Comparison of ENCODE assay signal across 8 cellular contexts in the genomic region with DNA sequence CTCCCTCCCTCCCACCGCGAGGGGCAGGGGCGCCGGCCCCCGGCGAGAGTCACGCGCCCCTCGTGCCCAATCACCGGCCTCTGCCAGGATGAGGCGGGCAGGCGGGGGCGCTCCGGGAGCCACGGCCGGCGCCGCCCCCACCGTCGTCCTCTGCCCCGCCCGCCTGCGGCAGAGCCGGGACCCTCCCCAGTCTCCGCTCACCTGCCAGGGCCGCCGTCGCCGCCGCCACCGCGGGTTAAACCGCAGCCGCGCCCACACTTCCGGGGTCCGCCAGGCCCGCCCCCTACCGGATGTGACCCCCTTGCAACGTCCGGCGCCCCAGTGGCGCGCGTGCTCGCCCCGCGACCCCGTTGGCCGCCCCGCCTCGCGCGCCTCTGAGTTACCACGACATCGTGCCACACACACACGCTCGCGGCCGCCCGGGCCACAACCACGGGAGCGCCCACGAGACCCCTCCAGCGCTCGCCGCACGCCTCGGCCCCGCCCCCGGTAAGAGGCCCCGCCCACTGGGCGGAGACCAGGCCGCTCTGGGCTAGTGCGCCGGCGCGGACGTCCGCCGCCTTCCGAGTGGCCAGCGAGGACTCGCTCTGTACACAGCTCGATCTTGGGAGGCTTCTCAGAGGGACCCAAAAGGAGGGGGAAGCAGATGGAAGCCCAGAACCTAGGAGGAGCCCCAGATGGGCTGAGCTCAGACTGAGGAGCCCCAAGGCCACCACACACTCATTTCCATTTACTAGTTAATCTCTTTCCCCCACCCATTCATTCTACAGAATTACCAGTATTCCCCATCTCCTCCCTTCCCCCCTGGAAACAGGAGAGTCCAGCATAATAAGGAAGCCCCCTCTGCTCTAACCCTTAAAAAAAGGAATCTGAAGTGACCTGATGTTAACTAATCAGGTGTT. TPM values are rescaled to one million over a fixed set of nuclear protein-coding genes. Genes with fewer than 3 reads are reported as not detected.
DNase-seq lines count a peak whose midpoint lies in the region; ATAC-seq and TF ChIP-seq lines count a peak whose summit lies in the region.

A gene (minus strand): TSS at position 237 of the 902 bp plus-strand sequence. CDS start 22,597 bp downstream, outside the sequence.

- WGBS in adrenal gland, 4 donors = 0 to 1% (median 1%) methylated on average over 1 to 85 of the region's 85 CpGs

- peak within 1 kb of the TSS; percentile 96 for H3K27ac Mint-ChIP-seq in type B pancreatic cell

- peak; percentile 56 to 69 for TF ChIP-seq POLR2A in adrenal gland (IDR thresholded peaks at IDR 0.05)

- no peaks in the 10 kb centered on the region for H3K27me3 ChIP-seq in adrenal gland

- H3K4me1 ChIP-seq in adrenal gland (replicated peaks in 1 of 2) = peaks cover 19 to 34% of the 10 kb centered on the region in 2 donors

- intact Hi-C loops in adrenal gland (cut with DNase I) = no loop called here
- intact Hi-C loops in cardiac septum (cut with DNase I) = loop anchor here (10.0 kb wide), 1 partner anchor 317 kb away; a partner anchor contains a TSS
- intact Hi-C loops in posterior cingulate gyrus (cut with DNase I) = loop anchor here (5.0 to 10.0 kb wide), 2 partner anchors 254 to 317 kb away; a partner anchor contains a TSS

- H3K4me1 Mint-ChIP-seq in type B pancreatic cell (ENCODE audit: unreplicated experiment) = peaks cover 29% of the 10 kb centered on the region

- in situ Hi-C loops in GM13977 (cut with MboI; ENCODE audit: low pct_unique_long_range_greater_than_20kb, low sequenced_read_pairs, unreplicated experiment) = no loop called here

- H3K36me3 ChIP-seq in adrenal gland (replicated peaks in 1 of 2) = no peaks in the 10 kb centered on the region

- H3K9me3 ChIP-seq in adrenal gland (replicated peaks in 1 of 3) = no peaks in the 10 kb centered on the region

- peak; percentile 98 for DNase-seq in GM13977 (ENCODE audit: low spot score)
- peak; percentile 87 for DNase-seq in NCI-H1436 (lab: John Stamatoyannopoulos, UW)
- DNase-seq in T follicular helper cell (ENCODE audit: low read depth) = peak; percentile 76
- DNase-seq in adrenal gland = peak; percentile 86 to 93 (median 91)
- peak; percentile 96 for DNase-seq in cardiac septum (ENCODE audit: low spot score)
- DNase-seq in posterior cingulate gyrus = peak; percentile 85 to 99 (median 90)
- peak; percentile 96 for DNase-seq in type B pancreatic cell (ENCODE audit: extremely low spot score, unreplicated experiment)

- peak; percentile 79 for ATAC-seq in HG02840 (IDR thresholded peaks at IDR 0.05; ENCODE audit: low FRiP score, unreplicated experiment)

- H3K36me3 Mint-ChIP-seq in type B pancreatic cell = peaks cover 5% of the 10 kb centered on the region

- H3K4me3 ChIP-seq in adrenal gland = peak within 1 kb of the TSS in 3 of 4 donors; percentile 36 to 86 (median 78)

- H3K27ac ChIP-seq in adrenal gland = peak within 1 kb of the TSS; percentile 73 to 99 (median 94)

- H3K9me3 Mint-ChIP-seq in type B pancreatic cell = no peaks in the 10 kb centered on the region

- no peaks in the 10 kb centered on the region for H3K27me3 Mint-ChIP-seq in type B pancreatic cell

- H3K4me3 Mint-ChIP-seq in type B pancreatic cell = peak within 1 kb of the TSS; percentile 95

- TF ChIP-seq CTCF in GM13977 (IDR thresholded peaks at IDR 0.05; ENCODE audit: extremely low read depth, insufficient read depth, missing control alignments) (no peak), adrenal gland (IDR thresholded peaks at IDR 0.05) (peak in 3 of 6 experiments; percentile 27 to 45 (median 35)), type B pancreatic cell (conservative IDR thresholded peaks at IDR 0.05) (peak; percentile 46)

RNA-seq across cellular contexts. Expression of the gene that starts here (rescaled TPM):
- total RNA-seq in adrenal gland = 10 to 100 TPM in 7 of 8 donors, 1 to 10 TPM in 1; 8.6 to 27.9 (median 19.7) TPM
- 10 to 100 TPM; 11.9 to 18.2 (median 14.2) TPM for polyA plus RNA-seq in adrenal gland
- 19.6 TPM for total RNA-seq in cardiac septum
- 27.8 and 42.1 TPM in 2 replicates for total RNA-seq in type B pancreatic cell (ENCODE audit: low replicate concordance)

Comparison
In these comparisons a context has a peak if more than half of its experiments do, and no peak if none do; other contexts are left out.
1. Peak in every context shown above with its lines: DNase-seq, ATAC-seq, H3K4me3 ChIP-seq and H3K27ac ChIP-seq.
2. intact Hi-C loops: an anchor here in cardiac septum (10.0 kb wide) and posterior cingulate gyrus (5.0 to 10.0 kb wide); none called in adrenal gland.